1 cellular context compared by ENCODE assay signal in the genomic region with DNA sequence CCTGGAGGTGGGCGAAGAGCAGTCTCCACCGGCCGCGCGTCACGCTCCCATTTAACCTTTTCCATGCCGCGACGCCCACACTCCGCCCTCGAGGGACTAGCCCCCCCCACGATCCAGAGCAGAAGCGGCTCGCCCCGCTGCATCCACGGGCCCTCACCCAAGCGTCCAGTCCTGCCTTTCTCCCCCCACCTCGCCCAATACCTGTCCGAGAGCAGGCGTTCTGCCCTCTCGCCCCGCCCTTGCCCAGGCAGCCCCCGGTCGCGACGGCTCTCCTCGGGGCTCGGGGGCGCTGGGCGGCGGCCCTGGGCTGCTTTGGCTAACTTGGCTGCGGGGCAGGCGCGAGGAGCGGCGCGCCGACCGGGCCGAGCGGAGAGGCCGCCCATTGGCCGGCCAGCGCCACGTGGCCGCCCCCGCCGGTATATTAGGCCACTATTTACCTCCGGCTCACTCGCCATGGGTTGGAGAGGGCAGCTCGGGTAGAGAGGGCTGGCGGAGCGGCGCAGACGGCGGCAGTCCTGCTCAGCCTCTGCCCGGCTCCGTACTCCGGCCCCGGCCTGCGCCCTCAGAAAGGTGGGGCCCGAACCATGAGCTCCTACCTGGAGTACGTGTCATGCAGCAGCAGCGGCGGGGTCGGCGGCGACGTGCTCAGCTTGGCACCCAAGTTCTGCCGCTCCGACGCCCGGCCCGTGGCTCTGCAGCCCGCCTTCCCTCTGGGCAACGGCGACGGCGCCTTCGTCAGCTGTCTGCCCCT.
TF ChIP-seq lines count a peak whose summit lies in the region.

A gene (plus strand): TSS at position 451 of the 751 bp plus-strand sequence. CDS start 134 bp downstream, at position 585.

TF ChIP-seq in HepG2, 621 proteins besides CTCF, POLR2A, EP300 and RAD21 (continued from another document and continues in another):
- TF ChIP-seq, protein P1, sequence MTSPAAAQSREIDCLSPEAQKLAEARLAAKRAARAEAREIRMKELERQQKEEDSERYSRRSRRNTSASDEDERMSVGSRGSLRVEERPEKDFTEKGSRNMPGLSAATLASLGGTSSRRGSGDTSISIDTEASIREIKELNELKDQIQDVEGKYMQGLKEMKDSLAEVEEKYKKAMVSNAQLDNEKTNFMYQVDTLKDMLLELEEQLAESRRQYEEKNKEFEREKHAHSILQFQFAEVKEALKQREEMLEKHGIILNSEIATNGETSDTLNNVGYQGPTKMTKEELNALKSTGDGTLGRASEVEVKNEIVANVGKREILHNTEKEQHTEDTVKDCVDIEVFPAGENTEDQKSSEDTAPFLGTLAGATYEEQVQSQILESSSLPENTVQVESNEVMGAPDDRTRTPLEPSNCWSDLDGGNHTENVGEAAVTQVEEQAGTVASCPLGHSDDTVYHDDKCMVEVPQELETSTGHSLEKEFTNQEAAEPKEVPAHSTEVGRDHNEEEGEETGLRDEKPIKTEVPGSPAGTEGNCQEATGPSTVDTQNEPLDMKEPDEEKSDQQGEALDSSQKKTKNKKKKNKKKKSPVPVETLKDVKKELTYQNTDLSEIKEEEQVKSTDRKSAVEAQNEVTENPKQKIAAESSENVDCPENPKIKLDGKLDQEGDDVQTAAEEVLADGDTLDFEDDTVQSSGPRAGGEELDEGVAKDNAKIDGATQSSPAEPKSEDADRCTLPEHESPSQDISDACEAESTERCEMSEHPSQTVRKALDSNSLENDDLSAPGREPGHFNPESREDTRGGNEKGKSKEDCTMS (CRISPR knock-in tag; conservative IDR thresholded peaks at IDR 0.05) = no peak
- TF ChIP-seq, protein P2, sequence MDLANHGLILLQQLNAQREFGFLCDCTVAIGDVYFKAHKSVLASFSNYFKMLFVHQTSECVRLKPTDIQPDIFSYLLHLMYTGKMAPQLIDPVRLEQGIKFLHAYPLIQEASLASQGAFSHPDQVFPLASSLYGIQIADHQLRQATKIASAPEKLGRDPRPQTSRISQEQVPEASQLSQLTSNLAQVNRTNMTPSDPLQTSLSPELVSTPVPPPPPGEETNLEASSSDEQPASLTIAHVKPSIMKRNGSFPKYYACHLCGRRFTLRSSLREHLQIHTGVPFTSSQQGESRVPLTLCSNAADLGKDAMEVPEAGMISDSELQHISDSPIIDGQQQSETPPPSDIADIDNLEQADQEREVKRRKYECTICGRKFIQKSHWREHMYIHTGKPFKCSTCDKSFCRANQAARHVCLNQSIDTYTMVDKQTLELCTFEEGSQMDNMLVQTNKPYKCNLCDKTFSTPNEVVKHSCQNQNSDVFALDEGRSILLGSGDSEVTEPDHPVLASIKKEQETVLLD (CRISPR knock-in tag; IDR thresholded peaks at IDR 0.05; ENCODE audit: low read depth) = no peak; the same call in 1 of the 2 replicates
- TF ChIP-seq RFX5 (IDR thresholded peaks at IDR 0.05; ENCODE audit: low read depth, low read length) (no peak), ATF7 (IDR thresholded peaks at IDR 0.05) (no peak), ATF7 (CRISPR knock-in tag; IDR thresholded peaks at IDR 0.05) (no peak), CBX1 (IDR thresholded peaks at IDR 0.05; ENCODE audit: low read depth) (peak; percentile 29), PHF8 (CRISPR knock-in tag; IDR thresholded peaks at IDR 0.05) (peak; percentile 70), ZNF263 (CRISPR knock-in tag; IDR thresholded peaks at IDR 0.05) (no peak), ZNF644 (CRISPR knock-in tag; IDR thresholded peaks at IDR 0.05; ENCODE audit: low read depth) (no peak), FOSL2 (CRISPR knock-in tag; IDR thresholded peaks at IDR 0.05) (no peak), ETV6 (CRISPR knock-in tag; conservative IDR thresholded peaks at IDR 0.05) (peak; percentile 43; the same call in 1 of the 2 replicates), ZBTB38 (CRISPR knock-in tag; IDR thresholded peaks at IDR 0.05) (no peak), SNAPC2 (CRISPR knock-in tag; IDR thresholded peaks at IDR 0.05) (no peak), NR2F2 (IDR thresholded peaks at IDR 0.05; ENCODE audit: borderline replicate concordance, low read depth) (no peak), MAFK (conservative IDR thresholded peaks at IDR 0.05 in 1 of 2, IDR thresholded peaks at IDR 0.05 in 1 of 2; ENCODE audit: low read length in 2 of 2) (no peak), WIZ (CRISPR knock-in tag; IDR thresholded peaks at IDR 0.05) (no peak), MED8 (CRISPR knock-in tag; IDR thresholded peaks at IDR 0.05; ENCODE audit: insufficient replicate concordance) (peak; percentile 32), FOXM1 (CRISPR knock-in tag; IDR thresholded peaks at IDR 0.05) (no peak), ZNF101 (CRISPR knock-in tag; IDR thresholded peaks at IDR 0.05; ENCODE audit: borderline replicate concordance, low read depth) (no peak), ZNF350 (CRISPR knock-in tag; IDR thresholded peaks at IDR 0.05; ENCODE audit: borderline replicate concordance, low read depth) (no peak; the same call in 1 of the 2 replicates), ZNF83 (CRISPR knock-in tag; IDR thresholded peaks at IDR 0.05; ENCODE audit: borderline replicate concordance) (no peak), RELA (CRISPR knock-in tag; IDR thresholded peaks at IDR 0.05) (no peak), THYN1 (CRISPR knock-in tag; IDR thresholded peaks at IDR 0.05; ENCODE audit: borderline replicate concordance, low read depth) (no peak), TCF12 (IDR thresholded peaks at IDR 0.05) (no peak), TCF12 (CRISPR knock-in tag; IDR thresholded peaks at IDR 0.05) (peak; percentile 35; the same call in 1 of the 2 replicates), LCORL (IDR thresholded peaks at IDR 0.05) (no peak), LCORL (CRISPR knock-in tag; IDR thresholded peaks at IDR 0.05) (0 out of 2 replicates have a peak, but pooled peaks have one; percentile 25), CREB1 (IDR thresholded peaks at IDR 0.05) (no peak), CREB1 (CRISPR knock-in tag; IDR thresholded peaks at IDR 0.05) (no peak), MBD4 (IDR thresholded peaks at IDR 0.05; ENCODE audit: borderline replicate concordance, low read length) (no peak), ZNF724P (CRISPR knock-in tag; IDR thresholded peaks at IDR 0.05; ENCODE audit: borderline replicate concordance) (peak; percentile 78; the same call in 1 of the 2 replicates), ZNF510 (CRISPR knock-in tag; IDR thresholded peaks at IDR 0.05; ENCODE audit: low read depth) (no peak), RBFOX2 (IDR thresholded peaks at IDR 0.05; ENCODE audit: low read depth, low read length) (peak; percentile 92), ZNF749 (CRISPR knock-in tag; IDR thresholded peaks at IDR 0.05; ENCODE audit: borderline replicate concordance) (peak; percentile 40; the same call in 1 of the 2 replicates), KLF16 (CRISPR knock-in tag; IDR thresholded peaks at IDR 0.05) (peak in 1 of 2 experiments; percentile 68; a peak in 2 of 4 replicates), HMGA1 (CRISPR knock-in tag; conservative IDR thresholded peaks at IDR 0.05) (no peak), MXI1 (IDR thresholded peaks at IDR 0.05; ENCODE audit: borderline replicate concordance, low read depth, low read length) (peak; percentile 39; the same call in 1 of the 3 replicates), TAF15 (IDR thresholded peaks at IDR 0.05; ENCODE audit: low read depth, low read length, poor library complexity, severe bottlenecking) (no peak), NFATC3 (CRISPR knock-in tag; IDR thresholded peaks at IDR 0.05) (no peak), ZNF253 (CRISPR knock-in tag; IDR thresholded peaks at IDR 0.05; ENCODE audit: borderline replicate concordance) (no peak), ZNF766 (CRISPR knock-in tag; IDR thresholded peaks at IDR 0.05; ENCODE audit: borderline replicate concordance) (no peak), ZNF572 (CRISPR knock-in tag; IDR thresholded peaks at IDR 0.05) (no peak), NCOA2 (CRISPR knock-in tag; IDR thresholded peaks at IDR 0.05) (peak; percentile 55; the same call in 1 of the 2 replicates), ZNF674 (CRISPR knock-in tag; IDR thresholded peaks at IDR 0.05; ENCODE audit: low read depth) (no peak), ZFYVE20 (CRISPR knock-in tag; IDR thresholded peaks at IDR 0.05; ENCODE audit: borderline replicate concordance, low read depth) (peak; percentile 76; the same call in 1 of the 2 replicates)
- TF ChIP-seq, protein P3, sequence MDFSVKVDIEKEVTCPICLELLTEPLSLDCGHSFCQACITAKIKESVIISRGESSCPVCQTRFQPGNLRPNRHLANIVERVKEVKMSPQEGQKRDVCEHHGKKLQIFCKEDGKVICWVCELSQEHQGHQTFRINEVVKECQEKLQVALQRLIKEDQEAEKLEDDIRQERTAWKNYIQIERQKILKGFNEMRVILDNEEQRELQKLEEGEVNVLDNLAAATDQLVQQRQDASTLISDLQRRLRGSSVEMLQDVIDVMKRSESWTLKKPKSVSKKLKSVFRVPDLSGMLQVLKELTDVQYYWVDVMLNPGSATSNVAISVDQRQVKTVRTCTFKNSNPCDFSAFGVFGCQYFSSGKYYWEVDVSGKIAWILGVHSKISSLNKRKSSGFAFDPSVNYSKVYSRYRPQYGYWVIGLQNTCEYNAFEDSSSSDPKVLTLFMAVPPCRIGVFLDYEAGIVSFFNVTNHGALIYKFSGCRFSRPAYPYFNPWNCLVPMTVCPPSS (IDR thresholded peaks at IDR 0.05) = no peak
- TF ChIP-seq, protein P4, sequence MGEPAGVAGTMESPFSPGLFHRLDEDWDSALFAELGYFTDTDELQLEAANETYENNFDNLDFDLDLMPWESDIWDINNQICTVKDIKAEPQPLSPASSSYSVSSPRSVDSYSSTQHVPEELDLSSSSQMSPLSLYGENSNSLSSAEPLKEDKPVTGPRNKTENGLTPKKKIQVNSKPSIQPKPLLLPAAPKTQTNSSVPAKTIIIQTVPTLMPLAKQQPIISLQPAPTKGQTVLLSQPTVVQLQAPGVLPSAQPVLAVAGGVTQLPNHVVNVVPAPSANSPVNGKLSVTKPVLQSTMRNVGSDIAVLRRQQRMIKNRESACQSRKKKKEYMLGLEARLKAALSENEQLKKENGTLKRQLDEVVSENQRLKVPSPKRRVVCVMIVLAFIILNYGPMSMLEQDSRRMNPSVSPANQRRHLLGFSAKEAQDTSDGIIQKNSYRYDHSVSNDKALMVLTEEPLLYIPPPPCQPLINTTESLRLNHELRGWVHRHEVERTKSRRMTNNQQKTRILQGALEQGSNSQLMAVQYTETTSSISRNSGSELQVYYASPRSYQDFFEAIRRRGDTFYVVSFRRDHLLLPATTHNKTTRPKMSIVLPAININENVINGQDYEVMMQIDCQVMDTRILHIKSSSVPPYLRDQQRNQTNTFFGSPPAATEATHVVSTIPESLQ (CRISPR knock-in tag; conservative IDR thresholded peaks at IDR 0.05) = no peak
- TF ChIP-seq, protein P5, sequence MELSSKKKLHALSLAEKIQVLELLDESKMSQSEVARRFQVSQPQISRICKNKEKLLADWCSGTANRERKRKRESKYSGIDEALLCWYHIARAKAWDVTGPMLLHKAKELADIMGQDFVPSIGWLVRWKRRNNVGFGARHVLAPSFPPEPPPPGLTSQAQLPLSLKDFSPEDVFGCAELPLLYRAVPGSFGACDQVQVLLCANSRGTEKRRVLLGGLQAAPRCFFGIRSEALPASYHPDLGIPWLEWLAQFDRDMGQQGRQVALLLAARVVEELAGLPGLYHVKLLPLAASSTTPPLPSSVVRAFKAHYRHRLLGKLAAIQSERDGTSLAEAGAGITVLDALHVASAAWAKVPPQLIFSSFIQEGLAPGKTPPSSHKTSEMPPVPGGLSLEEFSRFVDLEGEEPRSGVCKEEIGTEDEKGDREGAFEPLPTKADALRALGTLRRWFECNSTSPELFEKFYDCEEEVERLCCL (CRISPR knock-in tag; IDR thresholded peaks at IDR 0.05; ENCODE audit: borderline replicate concordance) = 0 out of 2 replicates have a peak, but pooled peaks have one; percentile 87
- TF ChIP-seq, protein P6, sequence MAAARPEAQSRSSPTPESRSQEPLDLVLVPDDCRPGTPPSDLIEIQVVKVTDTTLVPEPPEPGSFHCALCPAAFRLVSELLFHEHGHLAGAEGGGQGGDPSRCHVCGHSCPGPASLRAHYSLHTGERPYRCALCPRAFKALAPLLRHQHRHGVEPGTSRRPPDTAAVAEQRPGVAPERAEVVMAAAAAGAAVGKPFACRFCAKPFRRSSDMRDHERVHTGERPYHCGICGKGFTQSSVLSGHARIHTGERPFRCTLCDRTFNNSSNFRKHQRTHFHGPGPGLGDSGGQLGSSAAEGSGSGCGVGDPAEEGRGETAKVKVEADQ (CRISPR knock-in tag; IDR thresholded peaks at IDR 0.05; ENCODE audit: borderline replicate concordance) = peak; percentile 14; the same call in 1 of the 2 replicates
- TF ChIP-seq, protein P7, sequence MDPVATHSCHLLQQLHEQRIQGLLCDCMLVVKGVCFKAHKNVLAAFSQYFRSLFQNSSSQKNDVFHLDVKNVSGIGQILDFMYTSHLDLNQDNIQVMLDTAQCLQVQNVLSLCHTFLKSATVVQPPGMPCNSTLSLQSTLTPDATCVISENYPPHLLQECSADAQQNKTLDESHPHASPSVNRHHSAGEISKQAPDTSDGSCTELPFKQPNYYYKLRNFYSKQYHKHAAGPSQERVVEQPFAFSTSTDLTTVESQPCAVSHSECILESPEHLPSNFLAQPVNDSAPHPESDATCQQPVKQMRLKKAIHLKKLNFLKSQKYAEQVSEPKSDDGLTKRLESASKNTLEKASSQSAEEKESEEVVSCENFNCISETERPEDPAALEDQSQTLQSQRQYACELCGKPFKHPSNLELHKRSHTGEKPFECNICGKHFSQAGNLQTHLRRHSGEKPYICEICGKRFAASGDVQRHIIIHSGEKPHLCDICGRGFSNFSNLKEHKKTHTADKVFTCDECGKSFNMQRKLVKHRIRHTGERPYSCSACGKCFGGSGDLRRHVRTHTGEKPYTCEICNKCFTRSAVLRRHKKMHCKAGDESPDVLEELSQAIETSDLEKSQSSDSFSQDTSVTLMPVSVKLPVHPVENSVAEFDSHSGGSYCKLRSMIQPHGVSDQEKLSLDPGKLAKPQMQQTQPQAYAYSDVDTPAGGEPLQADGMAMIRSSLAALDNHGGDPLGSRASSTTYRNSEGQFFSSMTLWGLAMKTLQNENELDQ (CRISPR knock-in tag; IDR thresholded peaks at IDR 0.05; ENCODE audit: borderline replicate concordance) = no peak
- TF ChIP-seq, protein P8, sequence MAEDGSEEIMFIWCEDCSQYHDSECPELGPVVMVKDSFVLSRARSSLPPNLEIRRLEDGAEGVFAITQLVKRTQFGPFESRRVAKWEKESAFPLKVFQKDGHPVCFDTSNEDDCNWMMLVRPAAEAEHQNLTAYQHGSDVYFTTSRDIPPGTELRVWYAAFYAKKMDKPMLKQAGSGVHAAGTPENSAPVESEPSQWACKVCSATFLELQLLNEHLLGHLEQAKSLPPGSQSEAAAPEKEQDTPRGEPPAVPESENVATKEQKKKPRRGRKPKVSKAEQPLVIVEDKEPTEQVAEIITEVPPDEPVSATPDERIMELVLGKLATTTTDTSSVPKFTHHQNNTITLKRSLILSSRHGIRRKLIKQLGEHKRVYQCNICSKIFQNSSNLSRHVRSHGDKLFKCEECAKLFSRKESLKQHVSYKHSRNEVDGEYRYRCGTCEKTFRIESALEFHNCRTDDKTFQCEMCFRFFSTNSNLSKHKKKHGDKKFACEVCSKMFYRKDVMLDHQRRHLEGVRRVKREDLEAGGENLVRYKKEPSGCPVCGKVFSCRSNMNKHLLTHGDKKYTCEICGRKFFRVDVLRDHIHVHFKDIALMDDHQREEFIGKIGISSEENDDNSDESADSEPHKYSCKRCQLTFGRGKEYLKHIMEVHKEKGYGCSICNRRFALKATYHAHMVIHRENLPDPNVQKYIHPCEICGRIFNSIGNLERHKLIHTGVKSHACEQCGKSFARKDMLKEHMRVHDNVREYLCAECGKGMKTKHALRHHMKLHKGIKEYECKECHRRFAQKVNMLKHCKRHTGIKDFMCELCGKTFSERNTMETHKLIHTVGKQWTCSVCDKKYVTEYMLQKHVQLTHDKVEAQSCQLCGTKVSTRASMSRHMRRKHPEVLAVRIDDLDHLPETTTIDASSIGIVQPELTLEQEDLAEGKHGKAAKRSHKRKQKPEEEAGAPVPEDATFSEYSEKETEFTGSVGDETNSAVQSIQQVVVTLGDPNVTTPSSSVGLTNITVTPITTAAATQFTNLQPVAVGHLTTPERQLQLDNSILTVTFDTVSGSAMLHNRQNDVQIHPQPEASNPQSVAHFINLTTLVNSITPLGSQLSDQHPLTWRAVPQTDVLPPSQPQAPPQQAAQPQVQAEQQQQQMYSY (CRISPR knock-in tag; IDR thresholded peaks at IDR 0.05) = no peak
